In genomic region chr2:182615036-182615435, GRCh38 we compare ENCODE assay signal across 23 cellular contexts.
"Had no signal": no experiment of that assay in that cellular context is flagged by ENCODE, and none has a peak within 500 bp of the region (broad histone marks: within the 10 kb centered on the region; RNA-seq: fewer than 3 reads in every experiment).

No MANE protein-coding gene starts in this region.

- H2AFZ ChIP-seq: hepatocyte had no signal

- H3K4me3 ChIP-seq: adrenal gland, body of pancreas, coronary artery, dorsolateral prefrontal cortex, hepatocyte, ovary, prostate gland, vagina had no signal

- DNase-seq: activated CD4-positive, alpha-beta T cell treated with anti-CD3 and anti-CD28 coated beads for 4 hours; activated CD4-positive, alpha-beta T cell treated with anti-CD3 and anti-CD28 coated beads, Interleukin-2, amount 50 U/mL, for 4 hours; activated effector memory CD4-positive, alpha-beta T cell treated with Interleukin-2 at 50 U/mL for 16 hours; activated naive CD4-positive, alpha-beta T cell treated with Interleukin-2 at 50 U/mL for 16 hours; activated T-cell treated with anti-CD3 and anti-CD28 coated beads for 4 hours; adrenal gland; aorta; body of pancreas; dorsolateral prefrontal cortex; effector memory CD4-positive, alpha-beta T cell; left colon; naive B cell; nephron progenitor cell; ovary; retina; small intestine; stimulated activated CD4-positive, alpha-beta T cell treated with anti-CD3 and anti-CD28 coated beads, Interleukin-4, amount 100 ng/mL, for 24 hours had no signal

- H3K27ac ChIP-seq: adrenal gland, body of pancreas, coronary artery, hepatocyte, neutrophil, ovary, prostate gland, vagina, VCaP had no signal

- H3K4me2 ChIP-seq: hepatocyte had no signal

- H3K9me3 ChIP-seq: adrenal gland, body of pancreas, neutrophil, ovary, prostate gland, vagina had no signal

- H3K4me1 ChIP-seq: prostate gland, vagina had no signal

- H3K36me3 ChIP-seq: adrenal gland, neutrophil, ovary, prostate gland, vagina had no signal

- H3K27me3 ChIP-seq: adrenal gland, body of pancreas, dorsolateral prefrontal cortex, hepatocyte, neutrophil, ovary, vagina had no signal

- H3K79me2 ChIP-seq: hepatocyte had no signal
